8 cellular contexts compared by ENCODE assay signal in genomic region chr14:55028066-55028465, GRCh38. TPM values are rescaled to one million over a fixed set of nuclear protein-coding genes. Genes with fewer than 3 reads are reported as not detected.
DNase-seq lines count a peak whose midpoint lies in the region; ATAC-seq and TF ChIP-seq lines count a peak whose summit lies in the region.

No MANE protein-coding gene starts in this region.

- peak overlapping the region in 1 of 4 donors; percentile 93 for H3K27ac ChIP-seq in tibial nerve

- ATAC-seq in activated T-cell treated with anti-CD3 and anti-CD28 coated beads, Interleukin-2, amount 50 U/mL, for 72 hours (replicated peaks in 1 of 2), result no peak

- no peaks in the 10 kb centered on the region for H3K36me3 ChIP-seq in tibial nerve

- H3K4me3 ChIP-seq in tibial nerve, result peak overlapping the region; percentile 64 to 90 (median 78)

- peak overlapping the region; percentile 99 for H3K27ac Mint-ChIP-seq in activated T-cell treated with anti-CD3 and anti-CD28 coated beads, Interleukin-2, amount 50 U/mL, for 72 hours
- peak overlapping the region; percentile 86 for H3K27ac Mint-ChIP-seq in activated T-helper 1 cell treated with anti-CD3 and anti-CD28 coated beads, Interleukin-12 subunit alpha, Interleukin-12 subunit beta, Interleukin-2, Interleukin-4 antibody, amounts not matched to agents 30 ng/mL and 10 ng/mL and 1 ng/mL, durations not matched to agents 14 hours and 24 hours and 36 hours

- peak overlapping the region; percentile 87 to 94 for H3K4me3 Mint-ChIP-seq in activated T-cell treated with anti-CD3 and anti-CD28 coated beads, Interleukin-2, amount 50 U/mL, for 72 hours
- H3K4me3 Mint-ChIP-seq in activated T-helper 1 cell treated with anti-CD3 and anti-CD28 coated beads, Interleukin-12 subunit alpha, Interleukin-12 subunit beta, Interleukin-2, Interleukin-4 antibody, amounts not matched to agents 30 ng/mL and 10 ng/mL and 1 ng/mL, durations not matched to agents 14 hours and 24 hours and 36 hours, result peak overlapping the region; percentile 88

- DNase-seq in activated T-cell treated with anti-CD3 and anti-CD28 coated beads, Interleukin-2, amount 50 U/mL, for 72 hours, result no peak
- no peak for DNase-seq in activated T-cell treated with anti-CD3 and anti-CD28 coated beads, Interleukin-2, amount 50 U/mL, for 48 hours
- DNase-seq in activated T-helper 1 cell treated with anti-CD3 and anti-CD28 coated beads, Interleukin-12 subunit alpha, Interleukin-12 subunit beta, Interleukin-2, Interleukin-4 antibody, amounts not matched to agents 30 ng/mL and 10 ng/mL and 1 ng/mL, durations not matched to agents 14 hours and 24 hours and 36 hours (ENCODE audit: low spot score), result no peak
- peak; percentile 4 for DNase-seq in kidney tubule cell (ENCODE audit: low spot score)
- DNase-seq in tibial nerve (ENCODE audit: low spot score in 2 of 2), result no peak
- no peak for DNase-seq in stimulated activated CD8-positive, alpha-beta memory T cell treated with anti-CD3 and anti-CD28 coated beads, Interleukin-4, amount 100 ng/mL, for 48 hours
- no peak for DNase-seq in NCI-H2196 treated with DMSO at 0.1 percent for 48 hours (lab: John Stamatoyannopoulos, UW; ENCODE audit: unreplicated experiment)
- no peak for DNase-seq in NCI-H187 (lab: John Stamatoyannopoulos, UW)

- peaks cover 45% of the 10 kb centered on the region for H3K4me1 Mint-ChIP-seq in activated T-cell treated with anti-CD3 and anti-CD28 coated beads, Interleukin-2, amount 50 U/mL, for 72 hours (ENCODE audit: low read depth)
- peaks cover 61% of the 10 kb centered on the region for H3K4me1 Mint-ChIP-seq in activated T-helper 1 cell treated with anti-CD3 and anti-CD28 coated beads, Interleukin-12 subunit alpha, Interleukin-12 subunit beta, Interleukin-2, Interleukin-4 antibody, amounts not matched to agents 30 ng/mL and 10 ng/mL and 1 ng/mL, durations not matched to agents 14 hours and 24 hours and 36 hours (ENCODE audit: low read depth)

- intact Hi-C loops in activated T-helper 1 cell treated with anti-CD3 and anti-CD28 coated beads, Interleukin-12 subunit alpha, Interleukin-12 subunit beta, Interleukin-2, Interleukin-4 antibody, amounts not matched to agents 30 ng/mL and 10 ng/mL and 1 ng/mL, durations not matched to agents 14 hours and 24 hours and 36 hours (cut with micrococcal nuclease), result loop anchor here (5.0 kb wide), 1 partner anchor 586 kb away; the partner anchor contains the start of gene CNIH1

- peaks cover 5 to 53% (median 18%) of the 10 kb centered on the region in 4 donors for H3K4me1 ChIP-seq in tibial nerve

- peaks cover 0 to 13% of the 10 kb centered on the region in 2 donors for H3K36me3 Mint-ChIP-seq in activated T-cell treated with anti-CD3 and anti-CD28 coated beads, Interleukin-2, amount 50 U/mL, for 72 hours (ENCODE audit: insufficient read depth in 2 of 2)
- peaks cover 26% of the 10 kb centered on the region for H3K36me3 Mint-ChIP-seq in activated T-helper 1 cell treated with anti-CD3 and anti-CD28 coated beads, Interleukin-12 subunit alpha, Interleukin-12 subunit beta, Interleukin-2, Interleukin-4 antibody, amounts not matched to agents 30 ng/mL and 10 ng/mL and 1 ng/mL, durations not matched to agents 14 hours and 24 hours and 36 hours (ENCODE audit: low read depth)

- 4% methylated on average over 8 of the region's 8 CpGs for WGBS in tibial nerve, 2 donors

- TF ChIP-seq POLR2A in tibial nerve (IDR thresholded peaks at IDR 0.05), result no peak

- H3K27me3 ChIP-seq in tibial nerve, result no peaks in the 10 kb centered on the region

- H3K9me3 ChIP-seq in tibial nerve, result no peaks in the 10 kb centered on the region

- TF ChIP-seq EP300 in tibial nerve (IDR thresholded peaks at IDR 0.05), result no peak

- no peak for TF ChIP-seq CTCF in tibial nerve (IDR thresholded peaks at IDR 0.05)

- H3K27me3 Mint-ChIP-seq in activated T-cell treated with anti-CD3 and anti-CD28 coated beads, Interleukin-2, amount 50 U/mL, for 72 hours (ENCODE audit: low read depth), result no peaks in the 10 kb centered on the region
- no peaks in the 10 kb centered on the region for H3K27me3 Mint-ChIP-seq in activated T-helper 1 cell treated with anti-CD3 and anti-CD28 coated beads, Interleukin-12 subunit alpha, Interleukin-12 subunit beta, Interleukin-2, Interleukin-4 antibody, amounts not matched to agents 30 ng/mL and 10 ng/mL and 1 ng/mL, durations not matched to agents 14 hours and 24 hours and 36 hours (ENCODE audit: insufficient read depth)

- no peaks in the 10 kb centered on the region for H3K9me3 Mint-ChIP-seq in activated T-cell treated with anti-CD3 and anti-CD28 coated beads, Interleukin-2, amount 50 U/mL, for 72 hours
- no peaks in the 10 kb centered on the region for H3K9me3 Mint-ChIP-seq in activated T-helper 1 cell treated with anti-CD3 and anti-CD28 coated beads, Interleukin-12 subunit alpha, Interleukin-12 subunit beta, Interleukin-2, Interleukin-4 antibody, amounts not matched to agents 30 ng/mL and 10 ng/mL and 1 ng/mL, durations not matched to agents 14 hours and 24 hours and 36 hours

RNA-seq across cellular contexts. Expression of gene SOCS4, which starts 1.0 kb away (rescaled TPM):
- 10 to 100 TPM; 25.9 to 27.0 TPM for total RNA-seq in activated T-cell treated with anti-CD3 and anti-CD28 coated beads, Interleukin-2, amount 50 U/mL, for 72 hours
- total RNA-seq in activated T-helper 1 cell treated with anti-CD3 and anti-CD28 coated beads, Interleukin-12 subunit alpha, Interleukin-12 subunit beta, Interleukin-2, Interleukin-4 antibody, amounts not matched to agents 30 ng/mL and 10 ng/mL and 1 ng/mL, durations not matched to agents 14 hours and 24 hours and 36 hours, result 40.5 and 42.3 TPM in 2 replicates
- total RNA-seq in tibial nerve, result 10 to 100 TPM; 13.3 to 28.8 (median 19.1) TPM

RNA-seq across cellular contexts. Expression of gene WDHD1, which starts 1.2 kb away (rescaled TPM):
- 10 to 100 TPM; 43.7 to 50.7 TPM for total RNA-seq in activated T-cell treated with anti-CD3 and anti-CD28 coated beads, Interleukin-2, amount 50 U/mL, for 72 hours
- 53.8 and 54.1 TPM in 2 replicates for total RNA-seq in activated T-helper 1 cell treated with anti-CD3 and anti-CD28 coated beads, Interleukin-12 subunit alpha, Interleukin-12 subunit beta, Interleukin-2, Interleukin-4 antibody, amounts not matched to agents 30 ng/mL and 10 ng/mL and 1 ng/mL, durations not matched to agents 14 hours and 24 hours and 36 hours
- total RNA-seq in tibial nerve, result 1 to 10 TPM; 1.2 to 3.1 (median 1.9) TPM

RNA-seq across cellular contexts. Expression of gene MAPK1IP1L, which starts 23.4 kb away (rescaled TPM):
- 10 to 100 TPM; 90.9 to 91.4 TPM for total RNA-seq in activated T-cell treated with anti-CD3 and anti-CD28 coated beads, Interleukin-2, amount 50 U/mL, for 72 hours
- total RNA-seq in activated T-helper 1 cell treated with anti-CD3 and anti-CD28 coated beads, Interleukin-12 subunit alpha, Interleukin-12 subunit beta, Interleukin-2, Interleukin-4 antibody, amounts not matched to agents 30 ng/mL and 10 ng/mL and 1 ng/mL, durations not matched to agents 14 hours and 24 hours and 36 hours, result 139 and 141 TPM in 2 replicates
- 10 to 100 TPM; 25.3 to 54.0 (median 41.9) TPM for total RNA-seq in tibial nerve

Comparison
In these comparisons a context has a peak if more than half of its experiments do, and no peak if none do; other contexts are left out.
1. RNA of gene WDHD1, which starts 1.2 kb away (total RNA-seq): 53.8 to 54.1 TPM in activated T-helper 1 cell treated with anti-CD3 and anti-CD28 coated beads, Interleukin-12 subunit alpha, Interleukin-12 subunit beta, Interleukin-2, Interleukin-4 antibody, amounts not matched to agents 30 ng/mL and 10 ng/mL and 1 ng/mL, durations not matched to agents 14 hours and 24 hours and 36 hours and 43.7 to 50.7 TPM in activated T-cell treated with anti-CD3 and anti-CD28 coated beads, Interleukin-2, amount 50 U/mL, for 72 hours; 1.2 to 3.1 TPM in tibial nerve; every median in the first group is over 10 times any median in the second.